In the genomic region with DNA sequence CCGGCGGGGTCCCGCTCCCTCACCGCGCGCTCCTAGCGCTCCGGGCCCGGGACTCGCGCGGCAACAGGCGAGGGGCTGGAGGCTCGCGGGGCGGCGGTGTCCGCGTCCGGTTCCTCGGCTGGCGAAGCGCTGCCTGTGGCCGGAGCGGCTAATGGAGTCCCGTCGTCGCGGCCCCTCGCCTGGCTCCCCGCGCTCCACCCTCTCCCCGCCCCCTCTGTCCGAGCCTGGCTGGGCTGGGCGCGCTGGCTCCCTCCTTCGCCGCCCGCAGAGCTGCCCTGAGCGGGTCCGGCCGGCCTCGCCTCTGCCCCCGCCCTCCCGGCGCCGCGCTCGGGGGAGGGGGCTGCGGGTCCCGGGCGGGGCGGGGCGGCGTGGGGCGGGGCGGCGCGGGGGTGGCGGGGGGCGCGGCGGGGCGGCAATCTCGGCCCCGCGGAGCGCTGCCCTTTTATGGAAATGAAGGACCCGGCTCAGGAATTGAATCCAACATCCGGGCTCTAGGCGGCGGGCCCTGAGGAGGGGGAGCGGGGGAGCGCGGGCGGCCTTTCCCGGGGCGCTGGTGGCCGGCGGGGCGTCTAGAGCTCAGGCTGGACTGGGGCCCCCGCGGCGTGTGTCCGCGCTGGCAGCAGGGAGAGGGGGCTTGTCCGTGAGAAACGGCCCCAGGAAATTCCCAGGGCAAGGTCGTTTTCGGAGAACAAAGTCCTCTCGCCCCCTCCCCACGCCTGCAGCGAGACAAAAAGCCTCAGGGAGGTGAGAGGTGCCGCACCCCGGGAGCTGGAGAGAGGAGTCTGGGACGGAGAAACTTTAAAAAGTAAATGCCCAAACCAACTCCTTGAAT, we compare ENCODE assay signal across 8 cellular contexts. TPM values are rescaled to one million over a fixed set of nuclear protein-coding genes. Genes with fewer than 3 reads are reported as not detected.
DNase-seq lines count a peak whose midpoint lies in the region; ATAC-seq and TF ChIP-seq lines count a peak whose summit lies in the region.

A gene with protein sequence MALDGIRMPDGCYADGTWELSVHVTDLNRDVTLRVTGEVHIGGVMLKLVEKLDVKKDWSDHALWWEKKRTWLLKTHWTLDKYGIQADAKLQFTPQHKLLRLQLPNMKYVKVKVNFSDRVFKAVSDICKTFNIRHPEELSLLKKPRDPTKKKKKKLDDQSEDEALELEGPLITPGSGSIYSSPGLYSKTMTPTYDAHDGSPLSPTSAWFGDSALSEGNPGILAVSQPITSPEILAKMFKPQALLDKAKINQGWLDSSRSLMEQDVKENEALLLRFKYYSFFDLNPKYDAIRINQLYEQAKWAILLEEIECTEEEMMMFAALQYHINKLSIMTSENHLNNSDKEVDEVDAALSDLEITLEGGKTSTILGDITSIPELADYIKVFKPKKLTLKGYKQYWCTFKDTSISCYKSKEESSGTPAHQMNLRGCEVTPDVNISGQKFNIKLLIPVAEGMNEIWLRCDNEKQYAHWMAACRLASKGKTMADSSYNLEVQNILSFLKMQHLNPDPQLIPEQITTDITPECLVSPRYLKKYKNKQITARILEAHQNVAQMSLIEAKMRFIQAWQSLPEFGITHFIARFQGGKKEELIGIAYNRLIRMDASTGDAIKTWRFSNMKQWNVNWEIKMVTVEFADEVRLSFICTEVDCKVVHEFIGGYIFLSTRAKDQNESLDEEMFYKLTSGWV (minus strand): TSS at position 153 of the 832 bp plus-strand sequence. CDS start 482 bp downstream, outside the sequence.

- H3K36me3 ChIP-seq in endodermal cell (ENCODE audit: control insufficient read depth, insufficient read depth, low read length) (peaks cover 24% of the 10 kb centered on the region), lower lobe of right lung (peaks cover 22% of the 10 kb centered on the region)

- peaks cover 26% of the 10 kb centered on the region for H3K36me3 Mint-ChIP-seq in Calu3 (ENCODE audit: insufficient read depth, unreplicated experiment)
- no peaks in the 10 kb centered on the region for H3K36me3 Mint-ChIP-seq in activated B cell treated with CpG ODN at 0.5 μM for 24 hours (ENCODE audit: low read depth)
- H3K36me3 Mint-ChIP-seq in endodermal cell (ENCODE audit: low read depth): peaks cover 31% of the 10 kb centered on the region

- WGBS in endodermal cell (ENCODE audit: insufficient coverage in 1 of 2, insufficient read length in 1 of 2), 2 experiments: 0 to 1% methylated on average over 33 to 95 of the region's 96 CpGs

- H3K9ac ChIP-seq in endodermal cell (ENCODE audit: extremely low read depth, low read length, poor library complexity, severe bottlenecking): peak within 1 kb of the TSS; percentile 89

- H3K27ac ChIP-seq in endodermal cell (ENCODE audit: low read depth, low read length): peak within 1 kb of the TSS; percentile 98
- H3K27ac ChIP-seq in lower lobe of right lung: peak within 1 kb of the TSS; percentile 96

- intact Hi-C loops in Calu3 (cut with micrococcal nuclease; ENCODE audit: unreplicated experiment): loop anchor here (10.0 kb wide), 1 partner anchor 396 kb away; a partner anchor contains a TSS
- intact Hi-C loops in activated B cell treated with CpG ODN at 0.5 μM for 24 hours (cut with micrococcal nuclease): loop anchor here (2.0 kb wide), 1 partner anchor 14 kb away; no protein-coding TSS in a partner anchor
- intact Hi-C loops in lower lobe of right lung (cut with DNase I): no loop called here

- H3K27ac Mint-ChIP-seq in Calu3 (ENCODE audit: unreplicated experiment) (peak within 1 kb of the TSS; percentile 84), activated B cell treated with CpG ODN at 0.5 μM for 24 hours (no peak within 1 kb of the TSS), endodermal cell (peak within 1 kb of the TSS; percentile 98)

- TF ChIP-seq CTCF in Calu3 (IDR thresholded peaks at IDR 0.05; ENCODE audit: unreplicated experiment): no peak
- no peak for TF ChIP-seq CTCF in activated B cell treated with CpG ODN at 0.5 μM for 24 hours (IDR thresholded peaks at IDR 0.05)
- TF ChIP-seq CTCF in endodermal cell (conservative IDR thresholded peaks at IDR 0.05): no peak
- TF ChIP-seq CTCF in lower lobe of right lung (IDR thresholded peaks at IDR 0.05): no peak

- peak; percentile 91 for DNase-seq in Calu3
- DNase-seq in NCI-H2029 treated with DMSO at 0.1 percent for 48 hours (lab: John Stamatoyannopoulos, UW): peak; percentile 50
- peak; percentile 24 for DNase-seq in activated B cell treated with CpG ODN at 0.5 μM for 24 hours
- peak; percentile 96 for DNase-seq in endodermal cell
- peak; percentile 85 for DNase-seq in lower lobe of right lung
- peak; percentile 77 for DNase-seq in stromal cell of bone marrow (ENCODE audit: low read depth)

- no peaks in the 10 kb centered on the region for H3K27me3 Mint-ChIP-seq in Calu3 (ENCODE audit: unreplicated experiment)
- H3K27me3 Mint-ChIP-seq in activated B cell treated with CpG ODN at 0.5 μM for 24 hours: peaks cover 42% of the 10 kb centered on the region
- H3K27me3 Mint-ChIP-seq in endodermal cell (ENCODE audit: insufficient read depth): no peaks in the 10 kb centered on the region

- H3K9me3 Mint-ChIP-seq in Calu3 (ENCODE audit: low read depth, unreplicated experiment) (no peaks in the 10 kb centered on the region), activated B cell treated with CpG ODN at 0.5 μM for 24 hours (no peaks in the 10 kb centered on the region), endodermal cell (no peaks in the 10 kb centered on the region)

- peak within 1 kb of the TSS; percentile 94 for H3K4me3 Mint-ChIP-seq in Calu3 (ENCODE audit: low read depth, unreplicated experiment)
- H3K4me3 Mint-ChIP-seq in activated B cell treated with CpG ODN at 0.5 μM for 24 hours: peak within 1 kb of the TSS; percentile 84
- H3K4me3 Mint-ChIP-seq in endodermal cell: peak within 1 kb of the TSS; percentile 100

- POLR2A ChIA-PET in activated B cell treated with CpG ODN at 0.5 μM for 24 hours (lab: Charles Lee): no interaction called here

- H3K9me3 ChIP-seq in endodermal cell (ENCODE audit: control insufficient read depth, low read length): no peaks in the 10 kb centered on the region
- no peaks in the 10 kb centered on the region for H3K9me3 ChIP-seq in lower lobe of right lung

- BruUV-seq in Calu3 (replicated peaks; lab: Mats Ljungman, UMichigan): no TSS peak

- no peaks in the 10 kb centered on the region for H3K27me3 ChIP-seq in endodermal cell (ENCODE audit: control insufficient read depth, insufficient read depth, low read length, poor library complexity, severe bottlenecking)
- H3K27me3 ChIP-seq in lower lobe of right lung (ENCODE audit: low read depth): peaks cover 10% of the 10 kb centered on the region

- peak within 1 kb of the TSS; percentile 90 for H3K4me3 ChIP-seq in endodermal cell (ENCODE audit: low read length)
- H3K4me3 ChIP-seq in lower lobe of right lung: peak within 1 kb of the TSS; percentile 92

- H3K4me1 Mint-ChIP-seq in Calu3 (ENCODE audit: low read depth, unreplicated experiment) (peaks cover 10% of the 10 kb centered on the region), activated B cell treated with CpG ODN at 0.5 μM for 24 hours (peaks cover 21% of the 10 kb centered on the region), endodermal cell (peaks cover 33% of the 10 kb centered on the region)

- ATAC-seq in GM21825 (IDR thresholded peaks at IDR 0.05; ENCODE audit: unreplicated experiment) (peak; percentile 55), activated B cell treated with CpG ODN at 0.5 μM for 24 hours (ENCODE audit: low read depth) (peak; percentile 56), lower lobe of right lung (peak; percentile 94 to 96), HG03571 (IDR thresholded peaks at IDR 0.05; ENCODE audit: unreplicated experiment) (no peak)

- CTCF ChIA-PET in Calu3 (lab: Charles Lee): interaction anchor here (0.5 kb wide), 1 partner anchor 29 kb away, joined by 3 read pairs; no protein-coding TSS in a partner anchor
- CTCF ChIA-PET in activated B cell treated with CpG ODN at 0.5 μM for 24 hours (lab: Charles Lee): interaction anchor here (2.3 kb wide), 1 partner anchor 10 kb away, joined by 9 read pairs; no protein-coding TSS in a partner anchor

- H3K4me1 ChIP-seq in endodermal cell (ENCODE audit: control insufficient read depth, insufficient read depth, low read length) (peaks cover 4% of the 10 kb centered on the region), lower lobe of right lung (peaks cover 40% of the 10 kb centered on the region)

RNA-seq across cellular contexts. Expression of the gene that starts here (rescaled TPM):
- total RNA-seq in Calu3 (2022): 21.0 and 21.6 TPM in 2 replicates
- total RNA-seq in activated B cell treated with CpG ODN at 0.5 μM for 24 hours: 0.24 and 0.51 TPM in 2 replicates
- total RNA-seq in endodermal cell: 100 to 1,000 TPM; 350 to 377 TPM
- 103 TPM for polyA plus RNA-seq in endodermal cell (2013, experiment 1 of 2)
- polyA plus RNA-seq in endodermal cell (2013, experiment 2 of 2): 104 TPM
- total RNA-seq in lower lobe of right lung: 86.0 TPM

Comparison
In these comparisons a context has a peak if more than half of its experiments do, and no peak if none do; other contexts are left out.
1. RNA of the gene that starts here (total RNA-seq): 350 to 377 TPM in endodermal cell, 86.0 TPM in lower lobe of right lung (single experiment) and 21.0 to 21.6 TPM in Calu3; 0.24 to 0.51 TPM in activated B cell treated with CpG ODN at 0.5 μM for 24 hours; every median in the first group is over 10 times any median in the second.
2. Peak in DNase-seq and ATAC-seq in activated B cell treated with CpG ODN at 0.5 μM for 24 hours; RNA of the gene not detected or under 1 TPM.
3. DNase-seq: peak in every context shown above with its lines; median percentile 96 in endodermal cell; 91 in Calu3; 85 in lower lobe of right lung; 77 in stromal cell of bone marrow; 50 in NCI-H2029 treated with DMSO at 0.1 percent for 48 hours; 24 in activated B cell treated with CpG ODN at 0.5 μM for 24 hours.
4. Peak in every context shown above with its lines, with median percentiles within 50 percentile points of each other: H3K4me3 Mint-ChIP-seq.